Comparison of ENCODE assay signal across 13 cellular contexts in the genomic region with DNA sequence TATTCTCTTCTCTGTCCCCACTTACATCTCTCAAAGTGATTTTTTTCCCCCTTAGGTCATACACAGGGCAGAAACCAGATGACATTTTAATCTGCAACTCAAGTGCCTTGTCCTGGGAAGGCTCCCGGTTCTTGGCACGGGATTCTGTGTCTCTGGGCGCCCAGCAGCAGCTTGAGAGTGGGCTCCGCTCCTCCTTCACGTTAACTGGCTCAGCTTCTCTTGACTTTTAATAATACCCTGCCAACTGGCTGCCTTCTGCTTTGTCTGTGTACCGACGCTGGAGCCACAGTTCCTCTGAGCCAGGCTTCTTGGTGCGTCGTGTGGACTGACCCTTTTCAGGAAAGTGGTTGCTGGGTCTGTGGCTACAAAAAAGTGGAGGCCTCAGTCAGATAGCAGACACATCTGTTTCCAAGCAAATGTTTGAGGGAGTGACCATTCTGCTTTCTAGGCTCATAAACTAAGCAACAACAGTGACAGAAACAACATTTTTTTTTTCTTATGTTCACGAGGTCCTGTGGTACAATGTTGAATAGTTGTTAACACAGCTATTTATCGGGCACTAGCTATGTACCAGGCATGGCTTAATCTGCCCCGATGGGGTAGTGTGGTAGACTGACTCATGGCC.
DNase-seq lines count a peak whose midpoint lies in the region; ATAC-seq and TF ChIP-seq lines count a peak whose summit lies in the region.
"Had no signal": no experiment of that assay in that cellular context is flagged by ENCODE, and none has a peak within 500 bp of the region (broad histone marks: within the 10 kb centered on the region; RNA-seq: fewer than 3 reads in every experiment).

No MANE protein-coding gene starts in this region.

- H3K9me3 ChIP-seq in gastroesophageal sphincter (no peaks in the 10 kb centered on the region), mucosa of descending colon (no peaks in the 10 kb centered on the region)
- H3K9me3 ChIP-seq: gastrocnemius medialis, HAP-1, pancreas had no signal

- no peaks in the 10 kb centered on the region for H3K36me3 ChIP-seq in BJ (ENCODE audit: control insufficient read depth, insufficient read depth, low read length)
- no peaks in the 10 kb centered on the region for H3K36me3 ChIP-seq in gastroesophageal sphincter
- no peaks in the 10 kb centered on the region for H3K36me3 ChIP-seq in mucosa of descending colon (ENCODE audit: low read depth)
- H3K36me3 ChIP-seq: gastrocnemius medialis, HAP-1, pancreas had no signal

- POLR2A ChIA-PET in BJ (lab: Charles Lee), result no interaction called here

- H3K27ac ChIP-seq in gastroesophageal sphincter, result peak overlapping the region in 3 of 4 donors; percentile 47 to 54 (median 48)
- H3K27ac ChIP-seq: gastrocnemius medialis, pancreas had no signal

- ATAC-seq in gastroesophageal sphincter (peak; percentile 72), mucosa of descending colon (peak; percentile 35), HG03039 (IDR thresholded peaks at IDR 0.05; ENCODE audit: unreplicated experiment) (no peak)
- ATAC-seq: pancreas; stimulated activated effector memory CD8-positive, alpha-beta T cell treated with anti-CD3 and anti-CD28 coated beads, Interleukin-12 subunit alpha, Interleukin-12 subunit beta, amount 100 ng/mL, for 72 hours had no signal

- intact Hi-C loops in mucosa of descending colon (cut with DNase I, micrococcal nuclease), result no loop called here

- DNase-seq in BJ (ENCODE audit: low read depth) (peak; percentile 8), NCI-H2196 (lab: John Stamatoyannopoulos, UW; ENCODE audit: unreplicated experiment) (peak; percentile 36), mucosa of descending colon (peak in 2 of 3 donors; percentile 53 to 55), NCI-H146 (lab: John Stamatoyannopoulos, UW) (no peak), COLO668 (lab: John Stamatoyannopoulos, UW; ENCODE audit: unreplicated experiment) (no peak), dermis blood vessel endothelial cell (no peak)
- DNase-seq: gastrocnemius medialis; NK-92 treated with Interleukin-12 subunit alpha and Interleukin-12 subunit beta, amount 100 ng/mL, for 24 hours; pancreas had no signal

- TF ChIP-seq EP300 in gastroesophageal sphincter (IDR thresholded peaks at IDR 0.05), result no peak

- CTCF ChIA-PET in BJ (lab: Yijun Ruan, JAX), result no interaction called here

- TF ChIP-seq POLR2A in gastroesophageal sphincter (IDR thresholded peaks at IDR 0.05), result no peak

- peaks cover 23% of the 10 kb centered on the region for H3K27me3 ChIP-seq in BJ (ENCODE audit: control insufficient read depth, insufficient read depth, low read length)
- H3K27me3 ChIP-seq in gastroesophageal sphincter, result no peaks in the 10 kb centered on the region
- H3K27me3 ChIP-seq: pancreas had no signal

- WGBS in gastroesophageal sphincter (ENCODE audit: low coverage in 1 of 2), 2 donors, result 21 to 22% methylated on average over 10 to 11 of the region's 12 CpGs

- H3K4me1 ChIP-seq in gastroesophageal sphincter (peaks cover 0 to 21% (median 11%) of the 10 kb centered on the region in 3 donors), mucosa of descending colon (ENCODE audit: low read depth) (peaks cover 6% of the 10 kb centered on the region)
- H3K4me1 ChIP-seq: gastrocnemius medialis, HAP-1, pancreas had no signal

- no peak for TF ChIP-seq CTCF in BJ (IDR thresholded peaks at IDR 0.05; ENCODE audit: insufficient read depth, low read depth, low read length)
- no peak for TF ChIP-seq CTCF in gastroesophageal sphincter (IDR thresholded peaks at IDR 0.05)
- no peak for TF ChIP-seq CTCF in mucosa of descending colon (IDR thresholded peaks at IDR 0.05)

- H3K4me3 ChIP-seq in BJ (ENCODE audit: low read depth, low read length) (no peak overlapping the region), gastroesophageal sphincter (no peak overlapping the region), mucosa of descending colon (no peak overlapping the region)
- H3K4me3 ChIP-seq: gastrocnemius medialis, HAP-1, pancreas had no signal

Comparison
In these comparisons a context has a peak if more than half of its experiments do, and no peak if none do; other contexts are left out.
1. DNase-seq: peak in BJ (single experiment), NCI-H2196 (single experiment) and mucosa of descending colon (2 of 3); none in NCI-H146 (single experiment), COLO668 (single experiment) and dermis blood vessel endothelial cell (single experiment).